14 cellular contexts compared by ENCODE assay signal in the genomic region with DNA sequence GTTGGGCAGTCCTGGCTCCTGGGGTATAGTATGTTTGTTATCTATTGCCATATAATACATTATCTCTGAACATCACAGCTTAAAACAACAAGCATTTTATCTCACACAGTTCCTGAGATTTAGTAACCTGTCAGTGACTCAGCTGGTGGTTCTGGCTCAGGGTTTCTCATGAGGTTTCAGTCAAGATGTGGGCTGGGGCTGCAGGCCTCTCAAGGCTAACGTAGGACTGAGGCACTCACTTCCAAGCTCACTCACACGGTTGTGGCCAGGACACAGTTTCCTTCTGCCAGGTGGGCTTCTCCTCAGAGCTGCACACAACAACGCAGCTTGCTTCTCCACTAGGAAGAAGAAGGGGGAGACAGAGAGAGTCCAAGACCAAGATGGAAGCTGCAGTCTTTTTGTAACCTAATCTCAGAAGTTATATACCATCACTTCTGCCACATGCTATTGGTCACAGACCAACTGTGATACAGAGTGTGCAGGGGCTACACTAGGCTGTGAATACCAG. TPM values are rescaled to one million over a fixed set of nuclear protein-coding genes. Genes with fewer than 3 reads are reported as not detected.
DNase-seq lines count a peak whose midpoint lies in the region; ATAC-seq and TF ChIP-seq lines count a peak whose summit lies in the region.
"Had no signal": no experiment of that assay in that cellular context is flagged by ENCODE, and none has a peak within 500 bp of the region (broad histone marks: within the 10 kb centered on the region; RNA-seq: fewer than 3 reads in every experiment).

No MANE protein-coding gene starts in this region.

- H3K4me1 Mint-ChIP-seq in T-helper 2 cell treated with Interferon-gamma antibody and Interleukin-4, amounts not matched to agents 5 μg/mL and 100 μg/mL, for 36 hours (ENCODE audit: low read depth): no peaks in the 10 kb centered on the region
- no peaks in the 10 kb centered on the region for H3K4me1 Mint-ChIP-seq in stimulated activated effector memory CD8-positive, alpha-beta T cell treated with anti-CD3 and anti-CD28 coated beads, Interleukin-12 subunit alpha, Interleukin-12 subunit beta, amount 100 ng/mL, for 72 hours
- H3K4me1 Mint-ChIP-seq: natural killer cell had no signal

- ATAC-seq in activated naive CD4-positive, alpha-beta T cell treated with anti-CD3 and anti-CD28 coated beads, Interleukin-2, amount 50 U/mL, for 72 hours: peak; percentile 56 to 79
- peak; percentile 92 for ATAC-seq in stimulated activated effector memory CD8-positive, alpha-beta T cell treated with anti-CD3 and anti-CD28 coated beads, Interleukin-12 subunit alpha, Interleukin-12 subunit beta, amount 100 ng/mL, for 72 hours
- no peak for ATAC-seq in GM19452 (IDR thresholded peaks at IDR 0.05; ENCODE audit: unreplicated experiment)
- ATAC-seq: natural killer cell, SK-N-SH treated with all-trans-retinoic acid at 6 μM for 48 hours had no signal

- H3K9me3 Mint-ChIP-seq in activated naive CD4-positive, alpha-beta T cell treated with anti-CD3 and anti-CD28 coated beads, Interleukin-2, amount 50 U/mL, for 72 hours: no peaks in the 10 kb centered on the region
- no peaks in the 10 kb centered on the region for H3K9me3 Mint-ChIP-seq in T-helper 2 cell treated with Interferon-gamma antibody and Interleukin-4, amounts not matched to agents 5 μg/mL and 100 μg/mL, for 36 hours
- H3K9me3 Mint-ChIP-seq in stimulated activated effector memory CD8-positive, alpha-beta T cell treated with anti-CD3 and anti-CD28 coated beads, Interleukin-12 subunit alpha, Interleukin-12 subunit beta, amount 100 ng/mL, for 72 hours: no peaks in the 10 kb centered on the region
- H3K9me3 Mint-ChIP-seq: natural killer cell had no signal

- TF ChIP-seq CTCF in fibroblast of the aortic adventitia (IDR thresholded peaks at IDR 0.05; ENCODE audit: insufficient read depth, low read length): no peak

- no peak for DNase-seq in activated naive CD4-positive, alpha-beta T cell treated with anti-CD3 and anti-CD28 coated beads, Interleukin-2, amount 50 U/mL, for 72 hours (ENCODE audit: low spot score in 2 of 2)
- DNase-seq in activated naive CD4-positive, alpha-beta T cell (lab: John Stamatoyannopoulos, UW): no peak
- DNase-seq in T-helper 2 cell treated with Interferon-gamma antibody and Interleukin-4, amounts not matched to agents 5 μg/mL and 100 μg/mL, for 36 hours (ENCODE audit: low spot score): peak; percentile 31
- peak; percentile 72 for DNase-seq in fibroblast of the aortic adventitia (ENCODE audit: low read depth)
- no peak for DNase-seq in stimulated activated effector memory CD8-positive, alpha-beta T cell treated with anti-CD3 and anti-CD28 coated beads, Interleukin-12 subunit alpha, Interleukin-12 subunit beta, amount 100 ng/mL, for 72 hours (ENCODE audit: low spot score in 2 of 2)
- DNase-seq in NCI-H1930 (lab: John Stamatoyannopoulos, UW): no peak
- DNase-seq in cardiac septum (ENCODE audit: low spot score): no peak
- DNase-seq: activated gamma-delta T cell, hypothalamus, natural killer cell, NCI-H1694 treated with DMSO at 0.1 percent for 48 hours, T-helper 9 cell had no signal

- H3K4me3 Mint-ChIP-seq in T-helper 2 cell treated with Interferon-gamma antibody and Interleukin-4, amounts not matched to agents 5 μg/mL and 100 μg/mL, for 36 hours: no peak overlapping the region
- no peak overlapping the region for H3K4me3 Mint-ChIP-seq in stimulated activated effector memory CD8-positive, alpha-beta T cell treated with anti-CD3 and anti-CD28 coated beads, Interleukin-12 subunit alpha, Interleukin-12 subunit beta, amount 100 ng/mL, for 72 hours
- H3K4me3 Mint-ChIP-seq: natural killer cell had no signal

- H3K27me3 Mint-ChIP-seq in T-helper 2 cell treated with Interferon-gamma antibody and Interleukin-4, amounts not matched to agents 5 μg/mL and 100 μg/mL, for 36 hours (ENCODE audit: low read depth): peaks cover 23% of the 10 kb centered on the region

- no peak overlapping the region for H3K27ac Mint-ChIP-seq in activated naive CD4-positive, alpha-beta T cell treated with anti-CD3 and anti-CD28 coated beads, Interleukin-2, amount 50 U/mL, for 72 hours
- no peak overlapping the region for H3K27ac Mint-ChIP-seq in T-helper 2 cell treated with Interferon-gamma antibody and Interleukin-4, amounts not matched to agents 5 μg/mL and 100 μg/mL, for 36 hours
- no peak overlapping the region for H3K27ac Mint-ChIP-seq in stimulated activated effector memory CD8-positive, alpha-beta T cell treated with anti-CD3 and anti-CD28 coated beads, Interleukin-12 subunit alpha, Interleukin-12 subunit beta, amount 100 ng/mL, for 72 hours
- H3K27ac Mint-ChIP-seq: natural killer cell had no signal

- intact Hi-C loops in cardiac septum (cut with DNase I): no loop called here

- H3K4me3 ChIP-seq in fibroblast of the aortic adventitia (ENCODE audit: low read depth, low read length): no peak overlapping the region

- no peaks in the 10 kb centered on the region for H3K36me3 Mint-ChIP-seq in activated naive CD4-positive, alpha-beta T cell treated with anti-CD3 and anti-CD28 coated beads, Interleukin-2, amount 50 U/mL, for 72 hours
- H3K36me3 Mint-ChIP-seq in T-helper 2 cell treated with Interferon-gamma antibody and Interleukin-4, amounts not matched to agents 5 μg/mL and 100 μg/mL, for 36 hours (ENCODE audit: low read depth): no peaks in the 10 kb centered on the region
- no peaks in the 10 kb centered on the region for H3K36me3 Mint-ChIP-seq in stimulated activated effector memory CD8-positive, alpha-beta T cell treated with anti-CD3 and anti-CD28 coated beads, Interleukin-12 subunit alpha, Interleukin-12 subunit beta, amount 100 ng/mL, for 72 hours
- H3K36me3 Mint-ChIP-seq: natural killer cell had no signal

RNA-seq across cellular contexts. Expression of a gene that starts 10.3 kb away (rescaled TPM):
- total RNA-seq in activated naive CD4-positive, alpha-beta T cell treated with anti-CD3 and anti-CD28 coated beads, Interleukin-2, amount 50 U/mL, for 72 hours: 10 to 100 TPM; 45.9 to 56.6 TPM
- total RNA-seq in fibroblast of the aortic adventitia (ENCODE audit: low replicate concordance): 31.0 and 68.1 TPM in 2 replicates
- total RNA-seq in cardiac septum: 47.4 TPM

Comparison
In these comparisons a context has a peak if more than half of its experiments do, and no peak if none do; other contexts are left out.
1. DNase-seq: peak in T-helper 2 cell treated with Interferon-gamma antibody and Interleukin-4, amounts not matched to agents 5 μg/mL and 100 μg/mL, for 36 hours (single experiment) and fibroblast of the aortic adventitia (single experiment); none in activated naive CD4-positive, alpha-beta T cell treated with anti-CD3 and anti-CD28 coated beads, Interleukin-2, amount 50 U/mL, for 72 hours (0 of 2), activated naive CD4-positive, alpha-beta T cell (0 of 4), stimulated activated effector memory CD8-positive, alpha-beta T cell treated with anti-CD3 and anti-CD28 coated beads, Interleukin-12 subunit alpha, Interleukin-12 subunit beta, amount 100 ng/mL, for 72 hours (0 of 2), NCI-H1930 (0 of 2) and cardiac septum (single experiment).